13 cellular contexts compared by ENCODE assay signal in the genomic region with DNA sequence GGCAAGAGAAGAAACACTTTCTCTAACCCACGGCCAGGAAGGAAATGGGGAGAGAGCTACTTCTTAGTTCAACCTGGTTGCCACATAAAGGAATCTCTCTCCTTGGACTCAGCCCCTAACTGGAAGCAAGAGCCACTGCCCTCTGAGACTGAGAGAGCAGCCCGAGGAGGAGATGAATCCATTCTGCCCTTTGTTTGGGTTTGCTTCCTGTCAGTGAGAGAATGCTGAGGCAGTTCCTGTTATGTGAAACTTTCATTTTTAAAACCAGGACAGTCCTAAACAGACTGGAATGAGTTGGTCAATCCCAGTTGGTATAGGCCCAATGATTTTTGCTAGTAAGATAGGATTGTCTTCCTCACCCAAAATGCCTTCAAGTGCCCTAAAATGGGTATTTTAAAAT.
A peak's percentile ranks its signal among the peaks of the same experiment; 100 is the strongest.
DNase-seq lines count a peak whose midpoint lies in the region; ATAC-seq and TF ChIP-seq lines count a peak whose summit lies in the region.
"Had no signal": no experiment of that assay in that cellular context is flagged by ENCODE, and none has a peak within 500 bp of the region (broad histone marks: within the 10 kb centered on the region; RNA-seq: fewer than 3 reads in every experiment).

No MANE protein-coding gene starts in this region.

- H3K27ac ChIP-seq in dorsolateral prefrontal cortex: peak overlapping the region in 47 of 59 donors; percentile 1 to 68 (median 36)
- H3K27ac ChIP-seq: thoracic aorta had no signal

- intact Hi-C loops in dorsolateral prefrontal cortex (cut with DNase I) (no loop called here), left colon (cut with DNase I, micrococcal nuclease) (no loop called here)

- peaks cover 16% of the 10 kb centered on the region for H3K4me1 Mint-ChIP-seq in nephron

- no peaks in the 10 kb centered on the region for H3K9me3 Mint-ChIP-seq in nephron
- H3K9me3 Mint-ChIP-seq: activated CD4-positive, alpha-beta T cell treated with anti-CD3 and anti-CD28 coated beads, Interleukin-2, amount 10 ng/mL, durations not matched to agents 7 days and 5 days had no signal

- no peaks in the 10 kb centered on the region for H3K27me3 ChIP-seq in dorsolateral prefrontal cortex

- ATAC-seq in stimulated activated naive CD8-positive, alpha-beta T cell treated with anti-CD3 and anti-CD28 coated beads, Interleukin-15, Interleukin-2, amounts not matched to agents 100 U/mL and 50 U/mL, for 24 hours: no peak
- ATAC-seq in left colon (no peak), GM18858 (IDR thresholded peaks at IDR 0.05; ENCODE audit: unreplicated experiment) (no peak)
- ATAC-seq: K562 had no signal

- peak; percentile 45 for DNase-seq in EH (ENCODE audit: low read depth)
- DNase-seq in M059J (ENCODE audit: low read depth): peak; percentile 33
- no peak for DNase-seq in dorsolateral prefrontal cortex
- DNase-seq in stimulated activated naive CD8-positive, alpha-beta T cell treated with anti-CD3 and anti-CD28 coated beads, Interleukin-15, Interleukin-2, amounts not matched to agents 100 U/mL and 50 U/mL, for 24 hours: no peak
- DNase-seq in left colon: no peak
- DNase-seq: activated CD4-positive, alpha-beta T cell treated with anti-CD3 and anti-CD28 coated beads, Interleukin-2, amount 10 ng/mL, durations not matched to agents 7 days and 5 days; aorta; head of caudate nucleus; small intestine had no signal

- no peaks in the 10 kb centered on the region for H3K27me3 Mint-ChIP-seq in nephron (ENCODE audit: low read depth)
- H3K27me3 Mint-ChIP-seq: activated CD4-positive, alpha-beta T cell treated with anti-CD3 and anti-CD28 coated beads, Interleukin-2, amount 10 ng/mL, durations not matched to agents 7 days and 5 days had no signal

- peak overlapping the region in 8 of 59 donors; percentile 4 to 35 (median 12) for H3K4me3 ChIP-seq in dorsolateral prefrontal cortex
- H3K4me3 ChIP-seq: K562, thoracic aorta had no signal

- H3K27ac Mint-ChIP-seq in nephron: peak overlapping the region; percentile 57 to 93 (median 86)
- H3K27ac Mint-ChIP-seq: activated CD4-positive, alpha-beta T cell treated with anti-CD3 and anti-CD28 coated beads, Interleukin-2, amount 10 ng/mL, durations not matched to agents 7 days and 5 days had no signal

- no peak for TF ChIP-seq CTCF in dorsolateral prefrontal cortex (IDR thresholded peaks at IDR 0.05 in 54 of 56, conservative IDR thresholded peaks at IDR 0.05 in 2 of 56; ENCODE audit: low read depth in 1 of 56, partially characterized antibody in 56 of 56)
- TF ChIP-seq CTCF in nephron (IDR thresholded peaks at IDR 0.05; ENCODE audit: unreplicated experiment in 3 of 3): no peak

- no peak overlapping the region for H3K4me3 Mint-ChIP-seq in nephron
- H3K4me3 Mint-ChIP-seq: activated CD4-positive, alpha-beta T cell treated with anti-CD3 and anti-CD28 coated beads, Interleukin-2, amount 10 ng/mL, durations not matched to agents 7 days and 5 days had no signal

- H3K36me3 Mint-ChIP-seq in nephron (ENCODE audit: low read depth): no peaks in the 10 kb centered on the region

Comparison
In these comparisons a context has a peak if more than half of its experiments do, and no peak if none do; other contexts are left out.
1. DNase-seq: peak in EH (single experiment) and M059J (single experiment); none in dorsolateral prefrontal cortex (0 of 10), stimulated activated naive CD8-positive, alpha-beta T cell treated with anti-CD3 and anti-CD28 coated beads, Interleukin-15, Interleukin-2, amounts not matched to agents 100 U/mL and 50 U/mL, for 24 hours (single experiment) and left colon (0 of 2).